ENCODE assay signal across 16 cellular contexts in the genomic region with DNA sequence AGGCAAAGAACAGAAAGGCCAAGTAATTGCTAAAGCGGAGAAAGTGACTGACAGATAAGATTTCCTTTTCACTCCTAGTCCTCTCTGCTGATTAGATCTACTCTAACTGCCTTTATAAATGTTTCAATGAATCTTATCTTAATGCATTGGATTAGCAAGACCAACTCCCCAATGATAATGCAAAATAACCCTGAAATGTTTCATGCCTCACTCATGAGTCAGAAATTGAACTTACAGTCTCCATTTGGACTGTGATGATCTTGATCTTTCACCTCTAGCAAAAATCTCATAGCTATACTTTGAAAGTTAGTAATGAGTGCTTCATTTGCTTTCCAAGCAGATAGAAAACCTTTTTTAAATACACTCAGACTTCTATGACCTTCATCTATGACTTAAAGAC. TPM values are rescaled to one million over a fixed set of nuclear protein-coding genes. Genes with fewer than 3 reads are reported as not detected.
DNase-seq lines count a peak whose midpoint lies in the region; ATAC-seq, FAIRE-seq and TF ChIP-seq lines count a peak whose summit lies in the region.
"Had no signal": no experiment of that assay in that cellular context is flagged by ENCODE, and none has a peak within 500 bp of the region (broad histone marks: within the 10 kb centered on the region; RNA-seq: fewer than 3 reads in every experiment).

No MANE protein-coding gene starts in this region.

- H4K20me1 ChIP-seq in mammary epithelial cell (ENCODE audit: insufficient read depth, low read length) (no peaks in the 10 kb centered on the region), HepG2 (ENCODE audit: insufficient read depth, low read length) (no peaks in the 10 kb centered on the region)

- H3K9ac ChIP-seq in mammary epithelial cell (ENCODE audit: insufficient read depth, low read length) (no peak overlapping the region), HepG2 (ENCODE audit: insufficient read depth, low read depth, low read length) (no peak overlapping the region)

- H3K4me2 ChIP-seq in mammary epithelial cell (ENCODE audit: insufficient read depth, low read depth, low read length) = no peak overlapping the region
- no peak overlapping the region for H3K4me2 ChIP-seq in HepG2 (ENCODE audit: low read depth, low read length)

- TF ChIP-seq EP300 in HepG2 (IDR thresholded peaks at IDR 0.05; ENCODE audit: low read depth in 2 of 2, low read length in 2 of 2) (no peak), HepG2 (CRISPR knock-in tag; IDR thresholded peaks at IDR 0.05; ENCODE audit: borderline replicate concordance) (no peak)

- dilution Hi-C loops in mammary epithelial cell (cut with HindIII; ENCODE audit: low sequenced_read_pairs) = no loop called here

- H3K27me3 ChIP-seq in mammary epithelial cell (ENCODE audit: insufficient read depth, low read length) (no peaks in the 10 kb centered on the region), HepG2 (ENCODE audit: control insufficient read depth in 1 of 2, insufficient read depth in 2 of 2, low read length in 2 of 2) (no peaks in the 10 kb centered on the region), ascending aorta (no peaks in the 10 kb centered on the region), tibial artery (no peaks in the 10 kb centered on the region)
- H3K27me3 ChIP-seq: heart right ventricle, suprapubic skin had no signal

- 100% methylated on average over 1 of the region's 1 CpG for WGBS in mammary epithelial cell (ENCODE audit: low coverage, missing lambda C conversion rate)
- 97% methylated on average over 1 of the region's 1 CpG for WGBS in HepG2 (ENCODE audit: low lambda C conversion rate)

- in situ Hi-C loops in mammary epithelial cell (cut with MboI; ENCODE audit: low sequenced_read_pairs in 2 of 2) (no loop called here), HepG2 (cut with HindIII; ENCODE audit: extremely low pct_ligation_motif_present, low pct_unique_long_range_greater_than_20kb) (no loop called here)

- H3K27ac ChIP-seq in mammary epithelial cell (ENCODE audit: insufficient read depth, low read depth, low read length) = no peak overlapping the region
- no peak overlapping the region for H3K27ac ChIP-seq in HepG2 (ENCODE audit: extremely low read length, insufficient read depth, low read length)
- H3K27ac ChIP-seq in ascending aorta = no peak overlapping the region
- no peak overlapping the region for H3K27ac ChIP-seq in tibial artery
- H3K27ac ChIP-seq: heart right ventricle, suprapubic skin had no signal

- BruUV-seq in mammary epithelial cell (replicated peaks; lab: Mats Ljungman, UMichigan) (no TSS peak), HepG2 (replicated peaks; lab: Mats Ljungman, UMichigan) (no TSS peak)

- ATAC-seq in HepG2 = no peak
- ATAC-seq in Right ventricle myocardium inferior = no peak
- ATAC-seq: heart right ventricle had no signal

- H3K36me3 ChIP-seq in mammary epithelial cell (ENCODE audit: insufficient read depth, low read length) (no peaks in the 10 kb centered on the region), HepG2 (replicated peaks in 1 of 2; ENCODE audit: control insufficient read depth in 1 of 2, insufficient read depth in 2 of 2, low read length in 2 of 2) (no peaks in the 10 kb centered on the region), ascending aorta (no peaks in the 10 kb centered on the region), tibial artery (no peaks in the 10 kb centered on the region)
- H3K36me3 ChIP-seq: suprapubic skin had no signal

- H2AFZ ChIP-seq in mammary epithelial cell (ENCODE audit: low read depth, low read length) (no peak overlapping the region), HepG2 (ENCODE audit: low read length) (no peak overlapping the region)

- POLR2A ChIA-PET in HepG2 (lab: Yijun Ruan, JAX) = no interaction called here

- FAIRE-seq in HTR-8/SVneo (lab: Jason Lieb, UNC) = no peak
- FAIRE-seq in HepG2 (lab: Jason Lieb, UNC) = no peak

- TF ChIP-seq CTCF in mammary epithelial cell (conservative IDR thresholded peaks at IDR 0.05 in 1 of 2, IDR thresholded peaks at IDR 0.05 in 1 of 2; ENCODE audit: extremely low read depth in 1 of 2, insufficient read depth in 1 of 2, low read depth in 1 of 2, low read length in 2 of 2) (no peak), HepG2 (CRISPR knock-in tag; IDR thresholded peaks at IDR 0.05) (no peak), ascending aorta (IDR thresholded peaks at IDR 0.05) (no peak), tibial artery (IDR thresholded peaks at IDR 0.05) (no peak)

- TF ChIP-seq POLR2A in HepG2 (IDR thresholded peaks at IDR 0.05; ENCODE audit: insufficient read depth in 1 of 2, low read depth in 2 of 2, low read length in 2 of 2) = no peak

- H3K79me2 ChIP-seq in mammary epithelial cell (ENCODE audit: insufficient read depth, low read length) = no peaks in the 10 kb centered on the region
- no peaks in the 10 kb centered on the region for H3K79me2 ChIP-seq in HepG2 (ENCODE audit: insufficient read depth, low read length)

- H3K9me3 ChIP-seq in mammary epithelial cell (replicated peaks; ENCODE audit: insufficient read depth, low read length) (no peaks in the 10 kb centered on the region), HepG2 (ENCODE audit: low read length) (no peaks in the 10 kb centered on the region), ascending aorta (no peaks in the 10 kb centered on the region), tibial artery (no peaks in the 10 kb centered on the region)
- H3K9me3 ChIP-seq: heart right ventricle, suprapubic skin had no signal

- TF ChIP-seq RAD21 in HepG2 (CRISPR knock-in tag; IDR thresholded peaks at IDR 0.05) = no peak

- CTCF ChIA-PET in mammary epithelial cell (lab: Charles Lee; ENCODE audit: low non-redundant PET) (interaction anchor here (0.6 kb wide), 1 partner anchor 698 kb away, joined by 4 read pairs; no protein-coding TSS in a partner anchor), HepG2 (lab: Yijun Ruan, JAX; ENCODE audit: low intra/inter-chr PET ratio, low total read pairs) (no interaction called here)

- H3K4me3 ChIP-seq in mammary epithelial cell (replicated peaks in 1 of 3; ENCODE audit: insufficient read depth in 1 of 3, low read depth in 2 of 3, low read length in 3 of 3) = no peak overlapping the region
- H3K4me3 ChIP-seq in HepG2 (replicated peaks in 1 of 3; ENCODE audit: insufficient read depth in 1 of 3, low read depth in 2 of 3, low read length in 3 of 3) = no peak overlapping the region
- no peak overlapping the region for H3K4me3 ChIP-seq in ascending aorta
- H3K4me3 ChIP-seq in tibial artery = no peak overlapping the region
- H3K4me3 ChIP-seq: heart right ventricle, suprapubic skin had no signal

- H3K4me1 ChIP-seq in mammary epithelial cell (ENCODE audit: insufficient read depth, low read length) = peaks cover 5% of the 10 kb centered on the region
- 0 out of 2 replicates have a peak, but pooled peaks cover 6% of the 10 kb centered on the region for H3K4me1 ChIP-seq in HepG2 (ENCODE audit: insufficient read depth, low read length)
- no peaks in the 10 kb centered on the region for H3K4me1 ChIP-seq in ascending aorta
- H3K4me1 ChIP-seq in tibial artery = no peaks in the 10 kb centered on the region

- DNase-seq in EH (ENCODE audit: low read depth) (peak; percentile 58), HTR-8/SVneo (ENCODE audit: insufficient read length, low spot score) (peak; percentile 2), mammary epithelial cell (peak; percentile 11), HepG2 (ENCODE audit: low spot score) (peak; percentile 1), Right ventricle myocardium inferior (ENCODE audit: missing footprints) (no peak), ascending aorta (ENCODE audit: low spot score in 2 of 2) (no peak), tibial artery (no peak)
- DNase-seq: activated naive CD4-positive, alpha-beta T cell; C1 segment of cervical spinal cord; central memory CD4-positive, alpha-beta T cell; DND-41; heart right ventricle; NCI-H2107; SIG-M5; T1000 had no signal

- intact Hi-C loops in mammary epithelial cell (cut with micrococcal nuclease) (no loop called here), HepG2 (cut with micrococcal nuclease; ENCODE audit: unreplicated experiment) (no loop called here), Right ventricle myocardium inferior (cut with DNase I) (no loop called here), ascending aorta (cut with DNase I) (no loop called here), tibial artery (cut with DNase I; ENCODE audit: low total_unique reads) (no loop called here)

TF ChIP-seq in HepG2, 621 proteins besides CTCF, POLR2A, EP300 and RAD21 (continues in another document):
- TF ChIP-seq CBX5 (CRISPR knock-in tag; IDR thresholded peaks at IDR 0.05; ENCODE audit: borderline replicate concordance) = no peak
- no peak for TF ChIP-seq ZNF432 (CRISPR knock-in tag; IDR thresholded peaks at IDR 0.05; ENCODE audit: borderline replicate concordance)
- no peak for TF ChIP-seq CEBPG (CRISPR knock-in tag; IDR thresholded peaks at IDR 0.05)
- no peak for TF ChIP-seq ZSCAN20 (CRISPR knock-in tag; IDR thresholded peaks at IDR 0.05; ENCODE audit: borderline replicate concordance)
- no peak for TF ChIP-seq TCF12 (IDR thresholded peaks at IDR 0.05)
- no peak for TF ChIP-seq TCF12 (CRISPR knock-in tag; IDR thresholded peaks at IDR 0.05)

RNA-seq across cellular contexts. Expression of a gene that starts 26.5 kb away (rescaled TPM):
- total RNA-seq in mammary epithelial cell (10 to 100 TPM; 10.8 to 13.6 TPM), HepG2 (2016; rRNA removed; fragmentation: Illumina TruSeq; extraction: Trizol) (14.7 and 18.8 TPM in 2 replicates), Right ventricle myocardium inferior (4.4 TPM), ascending aorta (11.4 TPM)
- polyA plus RNA-seq in mammary epithelial cell (6.0 TPM), HepG2 (2011; rRNA removed) (12.7 and 18.5 TPM in 2 replicates)
- polyA minus RNA-seq in mammary epithelial cell = 6.9 TPM
- total RNA-seq in HepG2 (2016; cell fraction: cytosol; rRNA removed; fragmentation: Illumina TruSeq; extraction: Trizol; ENCODE audit: low read depth) = 1.2 and 3.0 TPM in 2 replicates
- 11.3 and 12.7 TPM in 2 replicates for total RNA-seq in HepG2 (2016; cell fraction: insoluble cytoplasmic fraction; rRNA removed; fragmentation: Illumina TruSeq; extraction: Trizol)
- 4.2 and 4.6 TPM in 2 replicates for total RNA-seq in HepG2 (2016; cell fraction: membrane; rRNA removed; fragmentation: Illumina TruSeq; extraction: Trizol)
- 30.7 and 36.5 TPM in 2 replicates for total RNA-seq in HepG2 (2016; cell fraction: nucleus; rRNA removed; fragmentation: Illumina TruSeq; extraction: Trizol)
- polyA plus RNA-seq in HepG2 (2011; cell fraction: cytosol; rRNA removed) = 6.6 and 9.9 TPM in 2 replicates
- 18.0 and 21.3 TPM in 2 replicates for polyA plus RNA-seq in HepG2 (2011; cell fraction: nucleus; rRNA removed)
- polyA plus RNA-seq in HepG2 (2012) = 6.8 and 7.2 TPM in 2 replicates
- 0.58 and 0.92 TPM in 2 replicates for polyA plus RNA-seq in HepG2 (2016; cell fraction: cytosol; fragmentation: Illumina TruSeq; extraction: Trizol; ENCODE audit: low read depth)
- polyA plus RNA-seq in HepG2 (2016; cell fraction: insoluble cytoplasmic fraction; fragmentation: Illumina TruSeq; extraction: Trizol; ENCODE audit: low read depth) = 9.4 and 10.9 TPM in 2 replicates
- 2.0 and 2.4 TPM in 2 replicates for polyA plus RNA-seq in HepG2 (2016; cell fraction: membrane; fragmentation: Illumina TruSeq; extraction: Trizol; ENCODE audit: low read depth)
- 14.9 and 16.2 TPM in 2 replicates for polyA plus RNA-seq in HepG2 (2016; cell fraction: nucleus; fragmentation: Illumina TruSeq; extraction: Trizol; ENCODE audit: insufficient read depth, low read depth)
- 4.7 and 10.5 TPM in 2 replicates for polyA minus RNA-seq in HepG2 (2011; rRNA and poly(A)+ RNA removed; ENCODE audit: low replicate concordance)
- polyA minus RNA-seq in HepG2 (2011; cell fraction: cytosol; rRNA and poly(A)+ RNA removed) = 7.4 and 8.6 TPM in 2 replicates
- polyA minus RNA-seq in HepG2 (2011; cell fraction: nucleus; rRNA and poly(A)+ RNA removed) = 50.8 and 53.3 TPM in 2 replicates

Comparison
In these comparisons a context has a peak if more than half of its experiments do, and no peak if none do; other contexts are left out.
1. DNase-seq: peak in EH (single experiment), HTR-8/SVneo (single experiment), mammary epithelial cell (single experiment) and HepG2 (single experiment); none in Right ventricle myocardium inferior (single experiment), ascending aorta (0 of 2) and tibial artery (0 of 2).